ENCODE assay signal across 8 cellular contexts in the genomic region with DNA sequence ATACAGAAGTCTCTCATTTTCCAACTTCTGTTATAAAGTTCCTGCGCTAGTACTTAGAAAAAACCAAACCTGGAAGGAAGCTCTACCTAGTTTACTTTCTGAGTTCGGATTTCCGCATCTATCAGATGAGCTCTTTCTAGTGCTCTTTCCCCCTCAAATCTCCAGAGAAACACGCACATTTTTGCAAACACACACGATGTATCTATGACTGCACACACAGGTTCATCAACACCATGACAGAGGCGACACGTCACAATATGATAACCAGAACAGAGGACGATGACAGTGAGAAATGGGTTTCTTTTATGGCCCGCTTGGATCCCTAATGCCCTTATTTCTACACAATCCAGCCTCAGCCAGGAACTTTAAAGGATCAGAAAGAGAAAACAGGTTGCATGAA. TPM values are rescaled to one million over a fixed set of nuclear protein-coding genes. Genes with fewer than 3 reads are reported as not detected.
DNase-seq lines count a peak whose midpoint lies in the region; ATAC-seq and TF ChIP-seq lines count a peak whose summit lies in the region.

No MANE protein-coding gene starts in this region.

- H3K4me1 ChIP-seq in MM.1S (ENCODE audit: low read length), result no peaks in the 10 kb centered on the region
- H3K4me1 ChIP-seq in fibroblast of lung (ENCODE audit: control insufficient read depth, extremely low read depth, insufficient read depth, low read length), result no peaks in the 10 kb centered on the region

- ATAC-seq in GM19351 (IDR thresholded peaks at IDR 0.05; ENCODE audit: unreplicated experiment) (peak; percentile 34), GM21529 (IDR thresholded peaks at IDR 0.05; ENCODE audit: unreplicated experiment) (no peak)

- H2AFZ ChIP-seq in MM.1S (ENCODE audit: low read length) (peak overlapping the region; percentile 61), fibroblast of lung (ENCODE audit: low read length) (peak overlapping the region; percentile 70)

- POLR2A ChIA-PET in BJ (lab: Charles Lee), result no interaction called here

- H3K27ac ChIP-seq in MM.1S (ENCODE audit: low read length) (peak overlapping the region; percentile 63), fibroblast of lung (ENCODE audit: insufficient read depth, low read length) (no peak overlapping the region)

- H3K4me3 ChIP-seq in BJ (ENCODE audit: low read depth, low read length) (peak overlapping the region; percentile 43), MM.1S (ENCODE audit: low read length) (peak overlapping the region; percentile 74), fibroblast of lung (replicated peaks in 1 of 4; ENCODE audit: control extremely low read depth in 1 of 4, insufficient read depth in 1 of 4, low read depth in 3 of 4, low read length in 4 of 4) (peak overlapping the region; percentile 19 to 62 (median 48))

- H3K79me2 ChIP-seq in MM.1S (ENCODE audit: low read length), result peaks cover 10% of the 10 kb centered on the region; the same call in 1 of the 2 replicates
- no peaks in the 10 kb centered on the region for H3K79me2 ChIP-seq in fibroblast of lung (ENCODE audit: control insufficient read depth, insufficient read depth, low read length)

- peak overlapping the region; percentile 81 for H3K9ac ChIP-seq in MM.1S (ENCODE audit: low read length)
- no peak overlapping the region for H3K9ac ChIP-seq in fibroblast of lung (ENCODE audit: insufficient read depth, low read length)

- TF ChIP-seq CTCF in BJ (IDR thresholded peaks at IDR 0.05; ENCODE audit: insufficient read depth, low read depth, low read length) (no peak), MM.1S (IDR thresholded peaks at IDR 0.05; ENCODE audit: low read length) (no peak), fibroblast of lung (conservative IDR thresholded peaks at IDR 0.05 in 1 of 2, IDR thresholded peaks at IDR 0.05 in 1 of 2; ENCODE audit: low read depth in 1 of 2, low read length in 2 of 2) (no peak)

- H3K9me2 ChIP-seq in MM.1S (replicated peaks; ENCODE audit: insufficient read depth, low read length), result no peaks in the 10 kb centered on the region

- peaks cover 4% of the 10 kb centered on the region; the same call in 1 of the 2 replicates for H3K27me3 ChIP-seq in BJ (ENCODE audit: control insufficient read depth, insufficient read depth, low read length)
- no peaks in the 10 kb centered on the region for H3K27me3 ChIP-seq in MM.1S (replicated peaks; ENCODE audit: insufficient read depth, low read length)
- H3K27me3 ChIP-seq in fibroblast of lung (ENCODE audit: control insufficient read depth, insufficient read depth, low read length), result peaks cover 2% of the 10 kb centered on the region

- H4K20me1 ChIP-seq in MM.1S (ENCODE audit: insufficient read depth, low read length) (no peaks in the 10 kb centered on the region), fibroblast of lung (ENCODE audit: control insufficient read depth, extremely low read depth, insufficient read depth, low read length) (no peaks in the 10 kb centered on the region)

- H3K9me3 ChIP-seq in MM.1S (replicated peaks; ENCODE audit: insufficient read depth, low read length) (no peaks in the 10 kb centered on the region), fibroblast of lung (ENCODE audit: control insufficient read depth, insufficient read depth, low read depth, low read length) (no peaks in the 10 kb centered on the region)

- no peak for DNase-seq in BJ (ENCODE audit: low read depth)
- peak; percentile 17 for DNase-seq in MM.1S
- peak; percentile 10 to 27 for DNase-seq in activated CD4-positive, alpha-beta T cell treated with anti-CD3 and anti-CD28 coated beads, Interleukin-2, amount 50 U/mL, for 48 hours
- DNase-seq in fibroblast of lung (ENCODE audit: low read depth in 2 of 2), result peak in 1 of 2 donors; percentile 3
- DNase-seq in pons (ENCODE audit: low spot score), result peak; percentile 60
- DNase-seq in cerebellar cortex (ENCODE audit: low spot score), result no peak

- H3K4me2 ChIP-seq in MM.1S (ENCODE audit: low read depth, low read length) (peak overlapping the region; percentile 65), fibroblast of lung (ENCODE audit: extremely low read depth, insufficient read depth, low read length) (peak overlapping the region; percentile 68)

- 0 out of 2 replicates have a peak, but pooled peaks cover 6% of the 10 kb centered on the region for H3F3A ChIP-seq in MM.1S (ENCODE audit: insufficient read depth, low read length)

- CTCF ChIA-PET in BJ (lab: Yijun Ruan, JAX), result interaction anchor here (0.9 to 1.0 kb wide), 3 partner anchors 12 to 51 kb away, joined by 3 to 4 read pairs (median 3); no protein-coding TSS in a partner anchor

- H3K36me3 ChIP-seq in BJ (ENCODE audit: control insufficient read depth, insufficient read depth, low read length) (no peaks in the 10 kb centered on the region), MM.1S (replicated peaks; ENCODE audit: insufficient read depth, low read length) (no peaks in the 10 kb centered on the region), fibroblast of lung (ENCODE audit: control insufficient read depth, insufficient read depth, low read length) (no peaks in the 10 kb centered on the region)

RNA-seq across cellular contexts. Expression of a gene that starts 0.6 kb away (rescaled TPM):
- polyA plus RNA-seq in BJ (2011; rRNA removed), result not detected in 2 replicates
- polyA minus RNA-seq in BJ (2011; rRNA and poly(A)+ RNA removed), result 0.15 and 0.24 TPM in 2 replicates
- under 0.01 and 0.17 TPM in 2 replicates for total RNA-seq in fibroblast of lung
- 0.03 TPM in 1 of 2 replicates, not detected in the other for polyA plus RNA-seq in fibroblast of lung
- polyA plus RNA-seq in fibroblast of lung (2012), result not detected in 2 replicates
- not detected in 2 replicates for polyA minus RNA-seq in fibroblast of lung (ENCODE audit: low replicate concordance)

RNA-seq across cellular contexts. Expression of a gene that starts 29.1 kb away (rescaled TPM):
- polyA plus RNA-seq in BJ (2011; rRNA removed) (0.06 TPM in 1 of 2 replicates, not detected in the other), fibroblast of lung (0.06 and 0.10 TPM in 2 replicates)
- polyA minus RNA-seq in BJ (2011; rRNA and poly(A)+ RNA removed), result 0.09 TPM in 1 of 2 replicates, not detected in the other
- total RNA-seq in fibroblast of lung, result under 0.01 and 0.51 TPM in 2 replicates
- not detected in 2 replicates for polyA plus RNA-seq in fibroblast of lung (2012)
- polyA minus RNA-seq in fibroblast of lung (ENCODE audit: low replicate concordance), result not detected in 2 replicates

Comparison
In these comparisons a context has a peak if more than half of its experiments do, and no peak if none do; other contexts are left out.
1. DNase-seq: peak in MM.1S (single experiment), activated CD4-positive, alpha-beta T cell treated with anti-CD3 and anti-CD28 coated beads, Interleukin-2, amount 50 U/mL, for 48 hours (2 of 2) and pons (single experiment); none in BJ (single experiment) and cerebellar cortex (single experiment).
2. Peak in every context shown above with its lines, with median percentiles within 50 percentile points of each other: H3K4me3 ChIP-seq.